ENCODE assay signal across 8 cellular contexts in the genomic region with DNA sequence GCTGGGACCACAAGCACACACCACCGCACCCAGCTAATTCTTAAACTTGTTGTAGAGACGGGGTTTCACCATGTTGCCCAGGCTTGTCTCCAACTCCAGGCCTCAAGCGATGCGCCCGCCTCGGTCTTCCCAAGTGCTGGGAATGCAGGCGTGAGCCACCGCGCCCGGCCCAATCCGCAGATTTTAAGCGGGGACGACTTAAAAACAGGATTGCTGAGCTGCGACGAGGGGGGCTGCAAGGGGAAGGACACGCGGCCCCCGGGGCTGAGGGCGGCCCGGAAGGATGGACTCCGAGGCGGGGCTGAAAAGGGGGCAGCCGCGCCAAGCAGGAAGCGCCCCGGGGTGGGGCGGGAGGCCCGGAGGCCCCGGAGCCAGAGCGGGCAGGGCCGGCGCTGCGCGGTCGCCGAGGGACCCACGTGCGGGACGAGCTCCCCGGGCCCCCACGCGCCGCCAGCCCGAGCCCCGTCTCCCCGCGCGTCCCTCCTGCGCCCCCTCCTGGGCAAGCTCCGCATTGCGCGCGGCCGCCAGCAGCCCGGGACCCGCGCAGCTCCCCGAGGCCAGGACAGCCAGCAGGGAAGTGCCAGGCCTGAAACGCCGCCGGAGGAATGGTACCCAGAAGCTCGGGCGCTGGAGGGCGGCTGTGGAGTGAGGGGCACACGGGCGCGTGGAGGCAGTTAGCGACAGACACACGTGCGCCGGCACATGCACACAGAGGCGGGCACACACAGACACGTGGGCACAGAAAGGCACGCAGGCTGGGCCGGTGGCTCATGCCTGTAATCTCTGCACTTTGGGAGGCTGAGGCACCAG. TPM values are rescaled to one million over a fixed set of nuclear protein-coding genes. Genes with fewer than 3 reads are reported as not detected.
DNase-seq lines count a peak whose midpoint lies in the region; ATAC-seq and TF ChIP-seq lines count a peak whose summit lies in the region.

No MANE protein-coding gene starts in this region.

- no peak overlapping the region for H3K4me3 ChIP-seq in mucosa of descending colon

- peaks cover 24% of the 10 kb centered on the region for H3K27me3 Mint-ChIP-seq in endothelial cell (ENCODE audit: unreplicated experiment)

- no peaks in the 10 kb centered on the region for H3K9me3 ChIP-seq in mucosa of descending colon

- H3K4me1 ChIP-seq in mucosa of descending colon (ENCODE audit: low read depth): peaks cover 42% of the 10 kb centered on the region

- H3K9me3 Mint-ChIP-seq in endothelial cell (ENCODE audit: unreplicated experiment): no peaks in the 10 kb centered on the region

- intact Hi-C loops in mucosa of descending colon (cut with DNase I, micrococcal nuclease): loop anchor here (10.0 kb wide), 1 partner anchor 100 kb away; no protein-coding TSS in a partner anchor

- no peak overlapping the region for H3K27ac Mint-ChIP-seq in endothelial cell (ENCODE audit: unreplicated experiment)

- peak; percentile 96 for TF ChIP-seq CTCF in endothelial cell (IDR thresholded peaks at IDR 0.05; ENCODE audit: unreplicated experiment)
- peak; percentile 95 for TF ChIP-seq CTCF in mucosa of descending colon (IDR thresholded peaks at IDR 0.05)

- DNase-seq in NCI-H82 (lab: John Stamatoyannopoulos, UW): peak; percentile 63
- DNase-seq in NCI-H82 treated with DMSO at 0.1 percent for 48 hours (lab: John Stamatoyannopoulos, UW; ENCODE audit: unreplicated experiment): no peak
- DNase-seq in NCI-H345 treated with DMSO at 0.1 percent for 48 hours (lab: John Stamatoyannopoulos, UW; ENCODE audit: unreplicated experiment): peak; percentile 4
- DNase-seq in activated CD8-positive, alpha-beta memory T cell treated with anti-CD3 and anti-CD28 coated beads, Interleukin-2, amount 50 U/mL, for 24 hours (ENCODE audit: extremely low read depth): peak; percentile 33
- peak; percentile 90 for DNase-seq in endothelial cell (ENCODE audit: low spot score)
- DNase-seq in mucosa of descending colon: peak; percentile 73 to 88 (median 76)
- peak; percentile 52 to 61 for DNase-seq in stimulated activated CD8-positive, alpha-beta memory T cell treated with anti-CD3 and anti-CD28 coated beads, Interleukin-4, amount 100 ng/mL, for 1 hour (ENCODE audit: low read depth in 2 of 2, low spot score in 1 of 2)
- DNase-seq in SHP77 treated with DMSO at 0.1 percent for 48 hours (lab: John Stamatoyannopoulos, UW): no peak

- peaks cover 9% of the 10 kb centered on the region for H3K4me1 Mint-ChIP-seq in endothelial cell (ENCODE audit: unreplicated experiment)

- no peaks in the 10 kb centered on the region for H3K36me3 ChIP-seq in mucosa of descending colon (ENCODE audit: low read depth)

- ATAC-seq in mucosa of descending colon: peak; percentile 59

- peak overlapping the region; percentile 2 for H3K4me3 Mint-ChIP-seq in endothelial cell (ENCODE audit: unreplicated experiment)

- H3K36me3 Mint-ChIP-seq in endothelial cell (ENCODE audit: low read depth, unreplicated experiment): no peaks in the 10 kb centered on the region

RNA-seq across cellular contexts. Expression of gene PRKCZ, which starts 5.5 kb away (rescaled TPM):
- total RNA-seq in endothelial cell (ENCODE audit: unreplicated experiment): 23.1 TPM
- total RNA-seq in mucosa of descending colon: 10 to 100 TPM; 38.9 to 80.2 (median 53.7) TPM

RNA-seq across cellular contexts. Expression of gene GABRD, which starts 25.6 kb away (rescaled TPM):
- 0.64 TPM for total RNA-seq in endothelial cell (ENCODE audit: unreplicated experiment)
- total RNA-seq in mucosa of descending colon: not detected

RNA-seq across cellular contexts. Expression of gene CFAP74, which starts 41.1 kb away (rescaled TPM):
- not detected for total RNA-seq in endothelial cell (ENCODE audit: unreplicated experiment)
- total RNA-seq in mucosa of descending colon: under 1 TPM in 2 of 3 donors, not detected in 1; 0.06 to 0.13 TPM

Comparison
In these comparisons a context has a peak if more than half of its experiments do, and no peak if none do; other contexts are left out.
1. DNase-seq: peak in NCI-H82 (single experiment), NCI-H345 treated with DMSO at 0.1 percent for 48 hours (single experiment), activated CD8-positive, alpha-beta memory T cell treated with anti-CD3 and anti-CD28 coated beads, Interleukin-2, amount 50 U/mL, for 24 hours (single experiment), endothelial cell (single experiment), mucosa of descending colon (3 of 3) and stimulated activated CD8-positive, alpha-beta memory T cell treated with anti-CD3 and anti-CD28 coated beads, Interleukin-4, amount 100 ng/mL, for 1 hour (2 of 2); none in NCI-H82 treated with DMSO at 0.1 percent for 48 hours (single experiment) and SHP77 treated with DMSO at 0.1 percent for 48 hours (single experiment).